Comparison of ENCODE assay signal across 17 cellular contexts in the genomic region with DNA sequence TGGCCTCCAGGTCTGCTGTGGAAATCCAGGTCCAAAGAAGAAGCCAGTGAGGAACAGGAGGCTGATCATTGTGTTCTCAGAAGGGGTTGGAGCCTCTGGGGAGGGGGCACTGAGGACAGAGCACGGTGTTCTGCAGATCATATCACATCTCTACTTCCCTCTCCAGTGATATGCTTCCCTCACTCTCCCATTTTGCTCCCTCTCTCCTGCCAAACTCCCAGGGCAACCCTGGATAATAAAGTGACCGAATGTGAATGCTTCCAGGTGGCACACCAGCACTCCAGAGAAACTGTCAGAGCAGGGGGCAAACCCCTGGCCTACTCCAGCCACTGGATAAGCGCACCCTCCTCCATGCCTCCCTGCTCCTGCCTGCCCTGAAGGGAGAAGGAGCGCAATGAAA. TPM values are rescaled to one million over a fixed set of nuclear protein-coding genes. Genes with fewer than 3 reads are reported as not detected.
A peak's percentile ranks its signal among the peaks of the same experiment; 100 is the strongest.
DNase-seq lines count a peak whose midpoint lies in the region; ATAC-seq and TF ChIP-seq lines count a peak whose summit lies in the region.
"Had no signal": no experiment of that assay in that cellular context is flagged by ENCODE, and none has a peak within 500 bp of the region (broad histone marks: within the 10 kb centered on the region; RNA-seq: fewer than 3 reads in every experiment).

No MANE protein-coding gene starts in this region.

- H3K27me3 ChIP-seq in right atrium auricular region: no peaks in the 10 kb centered on the region
- H3K27me3 ChIP-seq in psoas muscle (ENCODE audit: insufficient read depth in 3 of 3, low read length in 2 of 3): no peaks in the 10 kb centered on the region
- H3K27me3 ChIP-seq: BE2C had no signal

- TF ChIP-seq CTCF in right atrium auricular region (IDR thresholded peaks at IDR 0.05) (no peak), psoas muscle (IDR thresholded peaks at IDR 0.05) (no peak)

- ATAC-seq in psoas muscle (peak in 2 of 4 donors; percentile 7 to 40), HG02678 (IDR thresholded peaks at IDR 0.05; ENCODE audit: unreplicated experiment) (no peak), SK-N-SH treated with all-trans-retinoic acid at 6 μM for 48 hours (no peak; the same call in 2 of the 3 replicates)
- ATAC-seq: CD8-positive, alpha-beta T cell; GM23338 had no signal

- DNase-seq in cardiac septum (ENCODE audit: low spot score): peak; percentile 58
- DNase-seq in right atrium auricular region (ENCODE audit: low spot score): no peak
- no peak for DNase-seq in psoas muscle
- no peak for DNase-seq in NCI-H1048 (lab: John Stamatoyannopoulos, UW)
- no peak for DNase-seq in DMS114 treated with DMSO at 0.1 percent for 48 hours (lab: John Stamatoyannopoulos, UW; ENCODE audit: unreplicated experiment)
- DNase-seq: BE2C; CD8-positive, alpha-beta T cell; COR-L47; DND-41; GDM1; H7 had no signal

- H3K27ac ChIP-seq in right atrium auricular region: peak overlapping the region; percentile 46 to 49
- peak overlapping the region; percentile 30 for H3K27ac ChIP-seq in psoas muscle
- H3K27ac ChIP-seq: A549, C4-2B had no signal

- no peak overlapping the region for H3K4me3 ChIP-seq in right atrium auricular region
- H3K4me3 ChIP-seq in psoas muscle: no peak overlapping the region
- H3K4me3 ChIP-seq: A549, GM23338 had no signal

- H3K9me3 ChIP-seq in right atrium auricular region (no peaks in the 10 kb centered on the region), psoas muscle (no peaks in the 10 kb centered on the region)
- H3K9me3 ChIP-seq: A549, BE2C had no signal

- intact Hi-C loops in cardiac septum (cut with DNase I) (no loop called here), psoas muscle (cut with DNase I) (no loop called here)

- 64 to 76% (median 75%) methylated on average over 4 of the region's 4 CpGs for WGBS in psoas muscle, 3 donors

- H3K4me1 ChIP-seq in right atrium auricular region: peaks cover 0 to 5% of the 10 kb centered on the region in 2 donors
- peaks cover 25% of the 10 kb centered on the region for H3K4me1 ChIP-seq in psoas muscle
- H3K4me1 ChIP-seq: A549, BE2C had no signal

- H3K36me3 ChIP-seq in right atrium auricular region (no peaks in the 10 kb centered on the region), psoas muscle (ENCODE audit: insufficient read depth in 1 of 2, low read depth in 1 of 2) (no peaks in the 10 kb centered on the region)
- H3K36me3 ChIP-seq: BE2C had no signal

TF ChIP-seq in SK-N-SH treated with all-trans-retinoic acid at 6 μM for 48 hours, 23 proteins besides CTCF, POLR2A, EP300 and RAD21:
- TF ChIP-seq CSRNP3 (CRISPR knock-in tag; IDR thresholded peaks at IDR 0.05): no peak
- TF ChIP-seq CSDC2 (CRISPR knock-in tag; IDR thresholded peaks at IDR 0.05): no peak
- no peak for TF ChIP-seq ZC3H10 (CRISPR knock-in tag; IDR thresholded peaks at IDR 0.05)
- no peak for TF ChIP-seq POU6F1 (CRISPR knock-in tag; IDR thresholded peaks at IDR 0.05; ENCODE audit: borderline replicate concordance, low read depth)
- TF ChIP-seq SNAI2 (CRISPR knock-in tag; IDR thresholded peaks at IDR 0.05): no peak
- no peak for TF ChIP-seq ZNF70 (CRISPR knock-in tag; IDR thresholded peaks at IDR 0.05)
- TF ChIP-seq ZNF565 (CRISPR knock-in tag; conservative IDR thresholded peaks at IDR 0.05; ENCODE audit: low read depth): no peak
- no peak for TF ChIP-seq ZNF8 (CRISPR knock-in tag; IDR thresholded peaks at IDR 0.05)
- TF ChIP-seq, protein P1, sequence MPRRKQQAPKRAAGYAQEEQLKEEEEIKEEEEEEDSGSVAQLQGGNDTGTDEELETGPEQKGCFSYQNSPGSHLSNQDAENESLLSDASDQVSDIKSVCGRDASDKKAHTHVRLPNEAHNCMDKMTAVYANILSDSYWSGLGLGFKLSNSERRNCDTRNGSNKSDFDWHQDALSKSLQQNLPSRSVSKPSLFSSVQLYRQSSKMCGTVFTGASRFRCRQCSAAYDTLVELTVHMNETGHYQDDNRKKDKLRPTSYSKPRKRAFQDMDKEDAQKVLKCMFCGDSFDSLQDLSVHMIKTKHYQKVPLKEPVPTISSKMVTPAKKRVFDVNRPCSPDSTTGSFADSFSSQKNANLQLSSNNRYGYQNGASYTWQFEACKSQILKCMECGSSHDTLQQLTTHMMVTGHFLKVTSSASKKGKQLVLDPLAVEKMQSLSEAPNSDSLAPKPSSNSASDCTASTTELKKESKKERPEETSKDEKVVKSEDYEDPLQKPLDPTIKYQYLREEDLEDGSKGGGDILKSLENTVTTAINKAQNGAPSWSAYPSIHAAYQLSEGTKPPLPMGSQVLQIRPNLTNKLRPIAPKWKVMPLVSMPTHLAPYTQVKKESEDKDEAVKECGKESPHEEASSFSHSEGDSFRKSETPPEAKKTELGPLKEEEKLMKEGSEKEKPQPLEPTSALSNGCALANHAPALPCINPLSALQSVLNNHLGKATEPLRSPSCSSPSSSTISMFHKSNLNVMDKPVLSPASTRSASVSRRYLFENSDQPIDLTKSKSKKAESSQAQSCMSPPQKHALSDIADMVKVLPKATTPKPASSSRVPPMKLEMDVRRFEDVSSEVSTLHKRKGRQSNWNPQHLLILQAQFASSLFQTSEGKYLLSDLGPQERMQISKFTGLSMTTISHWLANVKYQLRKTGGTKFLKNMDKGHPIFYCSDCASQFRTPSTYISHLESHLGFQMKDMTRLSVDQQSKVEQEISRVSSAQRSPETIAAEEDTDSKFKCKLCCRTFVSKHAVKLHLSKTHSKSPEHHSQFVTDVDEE (CRISPR knock-in tag; IDR thresholded peaks at IDR 0.05): no peak
- no peak for TF ChIP-seq TCF4 (CRISPR knock-in tag; IDR thresholded peaks at IDR 0.05; ENCODE audit: borderline replicate concordance)
- TF ChIP-seq CREB5 (CRISPR knock-in tag; IDR thresholded peaks at IDR 0.05; ENCODE audit: low read depth): no peak
- TF ChIP-seq, protein P2, sequence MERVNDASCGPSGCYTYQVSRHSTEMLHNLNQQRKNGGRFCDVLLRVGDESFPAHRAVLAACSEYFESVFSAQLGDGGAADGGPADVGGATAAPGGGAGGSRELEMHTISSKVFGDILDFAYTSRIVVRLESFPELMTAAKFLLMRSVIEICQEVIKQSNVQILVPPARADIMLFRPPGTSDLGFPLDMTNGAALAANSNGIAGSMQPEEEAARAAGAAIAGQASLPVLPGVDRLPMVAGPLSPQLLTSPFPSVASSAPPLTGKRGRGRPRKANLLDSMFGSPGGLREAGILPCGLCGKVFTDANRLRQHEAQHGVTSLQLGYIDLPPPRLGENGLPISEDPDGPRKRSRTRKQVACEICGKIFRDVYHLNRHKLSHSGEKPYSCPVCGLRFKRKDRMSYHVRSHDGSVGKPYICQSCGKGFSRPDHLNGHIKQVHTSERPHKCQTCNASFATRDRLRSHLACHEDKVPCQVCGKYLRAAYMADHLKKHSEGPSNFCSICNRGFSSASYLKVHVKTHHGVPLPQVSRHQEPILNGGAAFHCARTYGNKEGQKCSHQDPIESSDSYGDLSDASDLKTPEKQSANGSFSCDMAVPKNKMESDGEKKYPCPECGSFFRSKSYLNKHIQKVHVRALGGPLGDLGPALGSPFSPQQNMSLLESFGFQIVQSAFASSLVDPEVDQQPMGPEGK (CRISPR knock-in tag; IDR thresholded peaks at IDR 0.05; ENCODE audit: borderline replicate concordance): no peak
- no peak for TF ChIP-seq BACH2 (CRISPR knock-in tag; IDR thresholded peaks at IDR 0.05; ENCODE audit: borderline replicate concordance)
- no peak for TF ChIP-seq RARB (CRISPR knock-in tag; IDR thresholded peaks at IDR 0.05)
- TF ChIP-seq ISL1 (CRISPR knock-in tag; IDR thresholded peaks at IDR 0.05): no peak
- no peak for TF ChIP-seq ZFP3 (CRISPR knock-in tag; IDR thresholded peaks at IDR 0.05)
TF ChIP-seq in SK-N-SH treated with all-trans-retinoic acid at 6 μM for 48 hours: peak in this region for 0.

RNA-seq across cellular contexts. Expression of gene DPF3, which starts 57.8 kb away (rescaled TPM):
- total RNA-seq in cardiac septum: 36.5 TPM
- total RNA-seq in right atrium auricular region: 10 to 100 TPM; 14.7 to 26.6 TPM
- 10 to 100 TPM; 19.4 to 25.3 (median 23.1) TPM for total RNA-seq in psoas muscle
- polyA plus RNA-seq in psoas muscle: 10 to 100 TPM in 2 of 3 donors, 1 to 10 TPM in 1; 2.3 to 14.9 (median 10.2) TPM
- total RNA-seq: HT-29 had no signal
